In genomic region chr15:52069559-52069958, GRCh38 we compare ENCODE assay signal across 1 cellular context.
A peak's percentile ranks its signal among the peaks of the same experiment; 100 is the strongest.
TF ChIP-seq lines count a peak whose summit lies in the region.

No MANE protein-coding gene starts in this region.

TF ChIP-seq in HepG2, 621 proteins besides CTCF, POLR2A, EP300 and RAD21 (continued from another document and continues in another):
- TF ChIP-seq TFAP4 (IDR thresholded peaks at IDR 0.05; ENCODE audit: borderline replicate concordance, low read depth) (peak; percentile 69; the same call in 1 of the 2 replicates), RARA (CRISPR knock-in tag; IDR thresholded peaks at IDR 0.05) (no peak), HNF4G (IDR thresholded peaks at IDR 0.05; ENCODE audit: borderline replicate concordance, low read depth, low read length) (peak; percentile 32; the same call in 1 of the 2 replicates), HNF4G (CRISPR knock-in tag; IDR thresholded peaks at IDR 0.05; ENCODE audit: borderline replicate concordance, low read depth) (no peak), ZNF292 (CRISPR knock-in tag; IDR thresholded peaks at IDR 0.05; ENCODE audit: borderline replicate concordance, low read depth) (no peak), HBP1 (CRISPR knock-in tag; IDR thresholded peaks at IDR 0.05; ENCODE audit: low read depth) (no peak), PBX2 (CRISPR knock-in tag; IDR thresholded peaks at IDR 0.05) (no peak), CENPT (CRISPR knock-in tag; IDR thresholded peaks at IDR 0.05; ENCODE audit: low read depth) (no peak), ELF3 (CRISPR knock-in tag; IDR thresholded peaks at IDR 0.05) (0 out of 2 replicates have a peak, but pooled peaks have one; percentile 11), GRHL1 (CRISPR knock-in tag; conservative IDR thresholded peaks at IDR 0.05) (no peak), ATF7-NPFF (CRISPR knock-in tag; IDR thresholded peaks at IDR 0.05; ENCODE audit: low read depth) (no peak), MXD3 (CRISPR knock-in tag; IDR thresholded peaks at IDR 0.05) (no peak), TSC22D2 (CRISPR knock-in tag; IDR thresholded peaks at IDR 0.05; ENCODE audit: borderline replicate concordance) (no peak), SP4 (CRISPR knock-in tag; IDR thresholded peaks at IDR 0.05) (no peak), ZNF550 (CRISPR knock-in tag; IDR thresholded peaks at IDR 0.05; ENCODE audit: borderline replicate concordance) (no peak), ZNF841 (CRISPR knock-in tag; IDR thresholded peaks at IDR 0.05; ENCODE audit: borderline replicate concordance) (no peak), RERE (CRISPR knock-in tag; IDR thresholded peaks at IDR 0.05; ENCODE audit: low read depth) (no peak), SMAD3 (CRISPR knock-in tag; IDR thresholded peaks at IDR 0.05) (no peak), SMC3 (IDR thresholded peaks at IDR 0.05; ENCODE audit: low read length) (0 out of 2 replicates have a peak, but pooled peaks have one; percentile 11), ZBTB34 (CRISPR knock-in tag; IDR thresholded peaks at IDR 0.05) (no peak), ZBTB33 (CRISPR knock-in tag; IDR thresholded peaks at IDR 0.05) (no peak), ZIK1 (CRISPR knock-in tag; IDR thresholded peaks at IDR 0.05; ENCODE audit: borderline replicate concordance, low read depth) (no peak), MTA3 (CRISPR knock-in tag; IDR thresholded peaks at IDR 0.05) (no peak), MEIS1 (CRISPR knock-in tag; IDR thresholded peaks at IDR 0.05; ENCODE audit: borderline replicate concordance) (no peak), ZNF496 (CRISPR knock-in tag; IDR thresholded peaks at IDR 0.05; ENCODE audit: insufficient replicate concordance) (no peak), FOSL2 (CRISPR knock-in tag; IDR thresholded peaks at IDR 0.05) (peak; percentile 35; the same call in 1 of the 2 replicates), PTBP1 (IDR thresholded peaks at IDR 0.05; ENCODE audit: low read depth, low read length, poor library complexity, severe bottlenecking) (no peak), HIC2 (CRISPR knock-in tag; IDR thresholded peaks at IDR 0.05; ENCODE audit: low read depth) (no peak; the same call in 1 of the 2 replicates), SIX4 (CRISPR knock-in tag; IDR thresholded peaks at IDR 0.05) (no peak), CBX5 (CRISPR knock-in tag; IDR thresholded peaks at IDR 0.05; ENCODE audit: borderline replicate concordance) (0 out of 2 replicates have a peak, but pooled peaks have one; percentile 29), ZFAT (CRISPR knock-in tag; conservative IDR thresholded peaks at IDR 0.05) (no peak), CREM (IDR thresholded peaks at IDR 0.05) (no peak), CREM (CRISPR knock-in tag; IDR thresholded peaks at IDR 0.05) (no peak), CBX1 (IDR thresholded peaks at IDR 0.05; ENCODE audit: low read depth) (no peak), SAP130 (CRISPR knock-in tag; IDR thresholded peaks at IDR 0.05; ENCODE audit: low read depth) (0 out of 2 replicates have a peak, but pooled peaks have one; percentile 5), ZEB1 (IDR thresholded peaks at IDR 0.05; ENCODE audit: insufficient replicate concordance, low read depth) (no peak), ZNF784 (CRISPR knock-in tag; IDR thresholded peaks at IDR 0.05; ENCODE audit: borderline replicate concordance) (no peak), ZNF567 (CRISPR knock-in tag; IDR thresholded peaks at IDR 0.05; ENCODE audit: borderline replicate concordance) (no peak), ZMAT5 (CRISPR knock-in tag; IDR thresholded peaks at IDR 0.05; ENCODE audit: borderline replicate concordance, low read depth) (no peak), MAF1 (CRISPR knock-in tag; IDR thresholded peaks at IDR 0.05; ENCODE audit: borderline replicate concordance) (no peak), ZMYM4 (CRISPR knock-in tag; IDR thresholded peaks at IDR 0.05) (no peak), POGK (CRISPR knock-in tag; conservative IDR thresholded peaks at IDR 0.05) (peak; percentile 64; the same call in 1 of the 2 replicates), ETV5 (CRISPR knock-in tag; IDR thresholded peaks at IDR 0.05; ENCODE audit: borderline replicate concordance) (no peak)
